In the genomic region with DNA sequence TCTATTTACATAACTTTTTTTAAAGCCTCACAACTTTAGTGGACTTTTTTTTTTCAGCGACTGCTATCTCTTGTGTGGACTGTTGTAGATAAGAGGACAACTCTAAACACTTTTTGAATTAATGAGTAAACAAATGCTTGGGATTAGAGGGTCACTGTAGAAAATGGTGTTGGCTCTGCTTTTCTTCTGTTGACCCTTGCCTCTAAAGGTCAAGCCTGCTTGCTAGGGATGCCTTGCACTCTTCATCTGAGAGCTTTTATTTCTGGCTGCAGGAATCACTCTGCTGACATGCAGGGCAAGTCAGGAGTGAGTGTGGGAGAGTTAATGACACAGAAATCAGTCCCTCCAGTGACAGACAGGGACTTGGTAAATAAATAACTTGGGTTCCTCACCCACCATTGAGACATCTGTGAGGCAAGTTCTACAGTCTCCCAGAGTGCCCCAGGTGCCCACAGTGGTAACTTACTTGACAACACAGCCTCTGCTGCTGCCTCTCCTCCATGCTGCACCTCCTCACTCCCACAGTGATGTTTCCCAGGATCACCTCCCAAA, we compare ENCODE assay signal across 1 cellular context.
TF ChIP-seq lines count a peak whose summit lies in the region.

No MANE protein-coding gene starts in this region.

TF ChIP-seq in HepG2, 621 proteins besides CTCF, POLR2A, EP300 and RAD21 (continued from another document):
- TF ChIP-seq, protein P1, sequence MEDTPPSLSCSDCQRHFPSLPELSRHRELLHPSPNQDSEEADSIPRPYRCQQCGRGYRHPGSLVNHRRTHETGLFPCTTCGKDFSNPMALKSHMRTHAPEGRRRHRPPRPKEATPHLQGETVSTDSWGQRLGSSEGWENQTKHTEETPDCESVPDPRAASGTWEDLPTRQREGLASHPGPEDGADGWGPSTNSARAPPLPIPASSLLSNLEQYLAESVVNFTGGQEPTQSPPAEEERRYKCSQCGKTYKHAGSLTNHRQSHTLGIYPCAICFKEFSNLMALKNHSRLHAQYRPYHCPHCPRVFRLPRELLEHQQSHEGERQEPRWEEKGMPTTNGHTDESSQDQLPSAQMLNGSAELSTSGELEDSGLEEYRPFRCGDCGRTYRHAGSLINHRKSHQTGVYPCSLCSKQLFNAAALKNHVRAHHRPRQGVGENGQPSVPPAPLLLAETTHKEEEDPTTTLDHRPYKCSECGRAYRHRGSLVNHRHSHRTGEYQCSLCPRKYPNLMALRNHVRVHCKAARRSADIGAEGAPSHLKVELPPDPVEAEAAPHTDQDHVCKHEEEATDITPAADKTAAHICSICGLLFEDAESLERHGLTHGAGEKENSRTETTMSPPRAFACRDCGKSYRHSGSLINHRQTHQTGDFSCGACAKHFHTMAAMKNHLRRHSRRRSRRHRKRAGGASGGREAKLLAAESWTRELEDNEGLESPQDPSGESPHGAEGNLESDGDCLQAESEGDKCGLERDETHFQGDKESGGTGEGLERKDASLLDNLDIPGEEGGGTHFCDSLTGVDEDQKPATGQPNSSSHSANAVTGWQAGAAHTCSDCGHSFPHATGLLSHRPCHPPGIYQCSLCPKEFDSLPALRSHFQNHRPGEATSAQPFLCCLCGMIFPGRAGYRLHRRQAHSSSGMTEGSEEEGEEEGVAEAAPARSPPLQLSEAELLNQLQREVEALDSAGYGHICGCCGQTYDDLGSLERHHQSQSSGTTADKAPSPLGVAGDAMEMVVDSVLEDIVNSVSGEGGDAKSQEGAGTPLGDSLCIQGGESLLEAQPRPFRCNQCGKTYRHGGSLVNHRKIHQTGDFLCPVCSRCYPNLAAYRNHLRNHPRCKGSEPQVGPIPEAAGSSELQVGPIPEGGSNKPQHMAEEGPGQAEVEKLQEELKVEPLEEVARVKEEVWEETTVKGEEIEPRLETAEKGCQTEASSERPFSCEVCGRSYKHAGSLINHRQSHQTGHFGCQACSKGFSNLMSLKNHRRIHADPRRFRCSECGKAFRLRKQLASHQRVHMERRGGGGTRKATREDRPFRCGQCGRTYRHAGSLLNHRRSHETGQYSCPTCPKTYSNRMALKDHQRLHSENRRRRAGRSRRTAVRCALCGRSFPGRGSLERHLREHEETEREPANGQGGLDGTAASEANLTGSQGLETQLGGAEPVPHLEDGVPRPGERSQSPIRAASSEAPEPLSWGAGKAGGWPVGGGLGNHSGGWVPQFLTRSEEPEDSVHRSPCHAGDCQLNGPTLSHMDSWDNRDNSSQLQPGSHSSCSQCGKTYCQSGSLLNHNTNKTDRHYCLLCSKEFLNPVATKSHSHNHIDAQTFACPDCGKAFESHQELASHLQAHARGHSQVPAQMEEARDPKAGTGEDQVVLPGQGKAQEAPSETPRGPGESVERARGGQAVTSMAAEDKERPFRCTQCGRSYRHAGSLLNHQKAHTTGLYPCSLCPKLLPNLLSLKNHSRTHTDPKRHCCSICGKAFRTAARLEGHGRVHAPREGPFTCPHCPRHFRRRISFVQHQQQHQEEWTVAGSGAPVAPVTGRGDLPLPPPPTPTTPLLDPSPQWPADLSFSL (CRISPR knock-in tag; IDR thresholded peaks at IDR 0.05), result no peak
- TF ChIP-seq, protein P2, sequence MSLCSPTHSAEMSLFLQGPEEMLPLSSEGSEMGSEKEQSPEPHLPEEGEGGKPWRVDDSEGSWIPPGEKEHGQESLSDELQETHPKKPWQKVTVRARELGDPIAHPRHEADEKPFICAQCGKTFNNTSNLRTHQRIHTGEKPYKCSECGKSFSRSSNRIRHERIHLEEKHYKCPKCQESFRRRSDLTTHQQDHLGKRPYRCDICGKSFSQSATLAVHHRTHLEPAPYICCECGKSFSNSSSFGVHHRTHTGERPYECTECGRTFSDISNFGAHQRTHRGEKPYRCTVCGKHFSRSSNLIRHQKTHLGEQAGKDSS (CRISPR knock-in tag; IDR thresholded peaks at IDR 0.05; ENCODE audit: borderline replicate concordance, low read depth), result no peak
- TF ChIP-seq PRMT3 (CRISPR knock-in tag; IDR thresholded peaks at IDR 0.05; ENCODE audit: borderline replicate concordance, low read depth) (no peak), ZNF567 (CRISPR knock-in tag; IDR thresholded peaks at IDR 0.05; ENCODE audit: borderline replicate concordance) (no peak), BRF2 (CRISPR knock-in tag; IDR thresholded peaks at IDR 0.05) (no peak), ZNF75D (CRISPR knock-in tag; IDR thresholded peaks at IDR 0.05; ENCODE audit: borderline replicate concordance) (no peak), ZNF280D (CRISPR knock-in tag; IDR thresholded peaks at IDR 0.05) (no peak), ZEB1 (IDR thresholded peaks at IDR 0.05; ENCODE audit: insufficient replicate concordance, low read depth) (no peak)
- TF ChIP-seq, protein P3, sequence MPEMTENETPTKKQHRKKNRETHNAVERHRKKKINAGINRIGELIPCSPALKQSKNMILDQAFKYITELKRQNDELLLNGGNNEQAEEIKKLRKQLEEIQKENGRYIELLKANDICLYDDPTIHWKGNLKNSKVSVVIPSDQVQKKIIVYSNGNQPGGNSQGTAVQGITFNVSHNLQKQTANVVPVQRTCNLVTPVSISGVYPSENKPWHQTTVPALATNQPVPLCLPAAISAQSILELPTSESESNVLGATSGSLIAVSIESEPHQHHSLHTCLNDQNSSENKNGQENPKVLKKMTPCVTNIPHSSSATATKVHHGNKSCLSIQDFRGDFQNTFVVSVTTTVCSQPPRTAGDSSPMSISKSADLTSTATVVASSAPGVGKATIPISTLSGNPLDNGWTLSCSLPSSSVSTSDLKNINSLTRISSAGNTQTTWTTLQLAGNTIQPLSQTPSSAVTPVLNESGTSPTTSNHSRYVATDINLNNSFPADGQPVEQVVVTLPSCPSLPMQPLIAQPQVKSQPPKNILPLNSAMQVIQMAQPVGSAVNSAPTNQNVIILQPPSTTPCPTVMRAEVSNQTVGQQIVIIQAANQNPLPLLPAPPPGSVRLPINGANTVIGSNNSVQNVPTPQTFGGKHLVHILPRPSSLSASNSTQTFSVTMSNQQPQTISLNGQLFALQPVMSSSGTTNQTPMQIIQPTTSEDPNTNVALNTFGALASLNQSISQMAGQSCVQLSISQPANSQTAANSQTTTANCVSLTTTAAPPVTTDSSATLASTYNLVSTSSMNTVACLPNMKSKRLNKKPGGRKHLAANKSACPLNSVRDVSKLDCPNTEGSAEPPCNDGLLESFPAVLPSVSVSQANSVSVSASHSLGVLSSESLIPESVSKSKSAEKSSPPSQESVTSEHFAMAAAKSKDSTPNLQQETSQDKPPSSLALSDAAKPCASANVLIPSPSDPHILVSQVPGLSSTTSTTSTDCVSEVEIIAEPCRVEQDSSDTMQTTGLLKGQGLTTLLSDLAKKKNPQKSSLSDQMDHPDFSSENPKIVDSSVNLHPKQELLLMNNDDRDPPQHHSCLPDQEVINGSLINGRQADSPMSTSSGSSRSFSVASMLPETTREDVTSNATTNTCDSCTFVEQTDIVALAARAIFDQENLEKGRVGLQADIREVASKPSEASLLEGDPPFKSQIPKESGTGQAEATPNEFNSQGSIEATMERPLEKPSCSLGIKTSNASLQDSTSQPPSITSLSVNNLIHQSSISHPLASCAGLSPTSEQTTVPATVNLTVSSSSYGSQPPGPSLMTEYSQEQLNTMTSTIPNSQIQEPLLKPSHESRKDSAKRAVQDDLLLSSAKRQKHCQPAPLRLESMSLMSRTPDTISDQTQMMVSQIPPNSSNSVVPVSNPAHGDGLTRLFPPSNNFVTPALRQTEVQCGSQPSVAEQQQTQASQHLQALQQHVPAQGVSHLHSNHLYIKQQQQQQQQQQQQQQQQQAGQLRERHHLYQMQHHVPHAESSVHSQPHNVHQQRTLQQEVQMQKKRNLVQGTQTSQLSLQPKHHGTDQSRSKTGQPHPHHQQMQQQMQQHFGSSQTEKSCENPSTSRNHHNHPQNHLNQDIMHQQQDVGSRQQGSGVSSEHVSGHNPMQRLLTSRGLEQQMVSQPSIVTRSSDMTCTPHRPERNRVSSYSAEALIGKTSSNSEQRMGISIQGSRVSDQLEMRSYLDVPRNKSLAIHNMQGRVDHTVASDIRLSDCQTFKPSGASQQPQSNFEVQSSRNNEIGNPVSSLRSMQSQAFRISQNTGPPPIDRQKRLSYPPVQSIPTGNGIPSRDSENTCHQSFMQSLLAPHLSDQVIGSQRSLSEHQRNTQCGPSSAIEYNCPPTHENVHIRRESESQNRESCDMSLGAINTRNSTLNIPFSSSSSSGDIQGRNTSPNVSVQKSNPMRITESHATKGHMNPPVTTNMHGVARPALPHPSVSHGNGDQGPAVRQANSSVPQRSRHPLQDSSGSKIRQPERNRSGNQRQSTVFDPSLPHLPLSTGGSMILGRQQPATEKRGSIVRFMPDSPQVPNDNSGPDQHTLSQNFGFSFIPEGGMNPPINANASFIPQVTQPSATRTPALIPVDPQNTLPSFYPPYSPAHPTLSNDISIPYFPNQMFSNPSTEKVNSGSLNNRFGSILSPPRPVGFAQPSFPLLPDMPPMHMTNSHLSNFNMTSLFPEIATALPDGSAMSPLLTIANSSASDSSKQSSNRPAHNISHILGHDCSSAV (CRISPR knock-in tag; IDR thresholded peaks at IDR 0.05; ENCODE audit: borderline replicate concordance), result no peak
